Comparison of ENCODE assay signal across 13 cellular contexts in the genomic region with DNA sequence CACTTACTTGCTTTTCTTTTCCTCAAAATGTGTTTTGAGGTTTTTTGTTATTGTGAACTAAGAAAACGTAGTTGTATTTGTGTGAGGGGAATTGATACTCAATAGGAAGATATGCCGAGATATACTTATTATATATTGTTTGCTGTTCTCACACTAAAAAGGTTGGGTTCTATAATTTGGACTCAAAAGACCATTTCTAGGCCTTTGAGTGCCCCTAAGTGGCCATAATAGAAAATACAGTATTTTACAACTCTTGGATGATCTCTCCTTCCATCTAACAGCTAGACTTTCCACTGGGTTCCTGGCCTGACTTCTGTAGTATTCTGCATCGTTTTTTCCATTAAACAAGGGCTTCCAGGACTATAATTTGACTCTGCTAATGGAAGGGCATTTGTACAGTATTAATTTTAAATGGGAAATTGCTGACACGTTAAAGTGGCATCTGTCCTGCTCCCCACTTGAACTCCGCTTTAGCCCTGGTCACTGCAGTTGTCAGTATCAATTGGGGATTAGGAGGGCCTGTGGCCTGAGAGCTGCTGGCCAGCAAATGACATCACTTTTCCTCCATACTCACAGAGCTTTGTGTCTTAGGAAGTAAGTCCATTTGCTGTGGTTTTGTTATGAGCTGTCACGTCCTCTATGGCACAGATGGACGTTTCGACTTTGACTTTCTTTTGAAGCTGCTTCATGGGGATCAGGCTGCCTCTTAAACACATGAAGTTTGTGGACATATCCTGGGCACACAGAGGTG.
A peak's percentile ranks its signal among the peaks of the same experiment; 100 is the strongest.
DNase-seq lines count a peak whose midpoint lies in the region; FAIRE-seq and TF ChIP-seq lines count a peak whose summit lies in the region.
"Had no signal": no experiment of that assay in that cellular context is flagged by ENCODE, and none has a peak within 500 bp of the region (broad histone marks: within the 10 kb centered on the region; RNA-seq: fewer than 3 reads in every experiment).

No MANE protein-coding gene starts in this region.

- H3K4me3 ChIP-seq in fibroblast of mammary gland (ENCODE audit: control insufficient read depth, low read depth, low read length), result no peak overlapping the region
- H3K4me3 ChIP-seq: body of pancreas had no signal

- no peak for FAIRE-seq in GM12892 (lab: Jason Lieb, UNC)
- FAIRE-seq in H54 (lab: Jason Lieb, UNC), result no peak
- FAIRE-seq: G401.6, islet of Langerhans, TTC549 had no signal

- DNase-seq in ACHN, result peak; percentile 26
- no peak for DNase-seq in GM13977 (ENCODE audit: low spot score)
- peak; percentile 46 for DNase-seq in NCI-H2227 (lab: John Stamatoyannopoulos, UW; ENCODE audit: unreplicated experiment)
- peak; percentile 34 for DNase-seq in fibroblast of mammary gland (ENCODE audit: low read depth)
- DNase-seq in GM19240 (ENCODE audit: insufficient read length, low spot score), result no peak
- no peak for DNase-seq in GM12892 (ENCODE audit: insufficient read length)
- no peak for DNase-seq in H54 (ENCODE audit: insufficient read length, low spot score)
- DNase-seq in NCI-H2171 (lab: John Stamatoyannopoulos, UW), result no peak
- DNase-seq: body of pancreas, NCI-H2029 treated with DMSO at 0.1 percent for 48 hours had no signal

- in situ Hi-C loops in ACHN (cut with HindIII; ENCODE audit: low pct_ligation_motif_present, low pct_unique_long_range_greater_than_20kb, low sequenced_read_pairs) (no loop called here), GM13977 (cut with MboI; ENCODE audit: low pct_unique_long_range_greater_than_20kb, low sequenced_read_pairs, unreplicated experiment) (no loop called here)

- peak; percentile 19 for TF ChIP-seq CTCF in GM13977 (IDR thresholded peaks at IDR 0.05; ENCODE audit: extremely low read depth, insufficient read depth, missing control alignments)
- TF ChIP-seq CTCF in fibroblast of mammary gland (conservative IDR thresholded peaks at IDR 0.05; ENCODE audit: control insufficient read depth, insufficient read depth, low read depth, low read length), result peak; percentile 31

- TF ChIP-seq POLR2A in GM12892 (IDR thresholded peaks at IDR 0.05; ENCODE audit: low read depth, low read length) (no peak), H54 (IDR thresholded peaks at IDR 0.05; ENCODE audit: low read depth, low read length) (no peak)

Comparison
In these comparisons a context has a peak if more than half of its experiments do, and no peak if none do; other contexts are left out.
1. DNase-seq: peak in ACHN (single experiment), NCI-H2227 (single experiment) and fibroblast of mammary gland (single experiment); none in GM13977 (single experiment), GM19240 (single experiment), GM12892 (single experiment), H54 (single experiment) and NCI-H2171 (single experiment).